In the genomic region with DNA sequence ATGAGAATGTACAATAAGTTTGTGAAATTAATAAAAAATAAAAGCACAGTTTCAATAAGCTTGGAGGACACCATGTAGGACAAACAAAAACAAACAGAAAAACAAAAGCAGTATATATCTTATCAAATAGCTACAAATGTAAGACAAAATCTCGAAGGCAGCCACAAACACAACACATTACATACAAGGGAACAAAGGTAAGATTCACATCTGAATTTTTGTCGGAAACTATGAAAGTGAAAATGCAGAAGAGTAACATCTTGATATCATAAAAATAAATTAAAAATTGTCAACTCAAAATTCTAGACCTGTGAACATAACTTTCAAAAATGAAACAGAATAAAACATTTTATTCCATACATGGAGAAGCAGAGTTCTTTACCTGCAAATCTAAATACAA, we compare ENCODE assay signal across 27 cellular contexts.
DNase-seq lines count a peak whose midpoint lies in the region; TF ChIP-seq lines count a peak whose summit lies in the region.
"Had no signal": no experiment of that assay in that cellular context is flagged by ENCODE, and none has a peak within 500 bp of the region (broad histone marks: within the 10 kb centered on the region; RNA-seq: fewer than 3 reads in every experiment).

No MANE protein-coding gene starts in this region.

- no peak overlapping the region for H2AFZ ChIP-seq in osteoblast (ENCODE audit: low read length)

- CTCF ChIA-PET in HEK293 (lab: Yijun Ruan, JAX): no interaction called here

- no peaks in the 10 kb centered on the region for H3K4me1 ChIP-seq in HEK293 (ENCODE audit: control insufficient read depth, insufficient read depth, low read length)
- H3K4me1 ChIP-seq in osteoblast (ENCODE audit: insufficient read depth, low read length): no peaks in the 10 kb centered on the region
- H3K4me1 ChIP-seq: A549; BE2C; BLaER1; BLaER1 treated with 17β-estradiol and CSF1 and Interleukin-3, amounts not matched to agents 10 nM and 100 nM; Caco-2 had no signal

- TF ChIP-seq CTCF in HEK293 (tag by site-specific recombination; IDR thresholded peaks at IDR 0.05) (no peak), osteoblast (IDR thresholded peaks at IDR 0.05; ENCODE audit: extremely low read depth, low read depth, low read length) (no peak)

- no peaks in the 10 kb centered on the region for H4K20me1 ChIP-seq in osteoblast (ENCODE audit: insufficient read depth, low read length)
- H4K20me1 ChIP-seq: BLaER1; BLaER1 treated with 17β-estradiol and CSF1 and Interleukin-3, amounts not matched to agents 10 nM and 100 nM had no signal

- no peaks in the 10 kb centered on the region for H3K9me3 ChIP-seq in HEK293 (ENCODE audit: control insufficient read depth, insufficient read depth, low read depth, low read length)
- peaks cover 4% of the 10 kb centered on the region for H3K9me3 ChIP-seq in osteoblast (ENCODE audit: low read depth, low read length)
- H3K9me3 ChIP-seq: A549; BE2C; BLaER1; BLaER1 treated with 17β-estradiol and CSF1 and Interleukin-3, amounts not matched to agents 10 nM and 100 nM; Caco-2 had no signal

- H3K4me3 ChIP-seq in HEK293 (ENCODE audit: low read depth, low read length) (no peak overlapping the region), osteoblast (ENCODE audit: insufficient read depth, low read length) (no peak overlapping the region)
- H3K4me3 ChIP-seq: A549; BLaER1; BLaER1 treated with 17β-estradiol and CSF1 and Interleukin-3, amounts not matched to agents 10 nM and 100 nM had no signal

- H3K36me3 ChIP-seq in HEK293 (ENCODE audit: control insufficient read depth in 2 of 2, insufficient read depth in 1 of 2, low read length in 2 of 2): no peaks in the 10 kb centered on the region
- no peaks in the 10 kb centered on the region for H3K36me3 ChIP-seq in osteoblast (ENCODE audit: insufficient read depth, low read length)
- H3K36me3 ChIP-seq: BE2C; BLaER1; BLaER1 treated with 17β-estradiol and CSF1 and Interleukin-3, amounts not matched to agents 10 nM and 100 nM had no signal

- no peaks in the 10 kb centered on the region for H3K79me2 ChIP-seq in osteoblast (ENCODE audit: insufficient read depth, low read length)

- H3K4me2 ChIP-seq in osteoblast (ENCODE audit: insufficient read depth, low read length): no peak overlapping the region
- H3K4me2 ChIP-seq: A549; BLaER1; BLaER1 treated with 17β-estradiol and CSF1 and Interleukin-3, amounts not matched to agents 10 nM and 100 nM had no signal

- POLR2A ChIA-PET in HEK293 (lab: Yijun Ruan, JAX): no interaction called here

- no peak for DNase-seq in osteoblast (ENCODE audit: insufficient read length, low spot score, missing footprints)
- DNase-seq: 8988T; ACHN; AML-193; BE2C; C1 segment of cervical spinal cord; Caco-2; Calu3; CD4-positive, alpha-beta memory T cell; CD4-positive, alpha-beta T cell; CD4-positive, CD25-positive, alpha-beta regulatory T cell; CD8-positive, alpha-beta memory T cell; CD8-positive, alpha-beta T cell; COR-L47; DMS 273 treated with DMSO at 0.1 percent for 48 hours; DMS153; DMS53; DMS79; DMS79 treated with DMSO at 0.1 percent for 48 hours; DND-41; EL had no signal

- no peaks in the 10 kb centered on the region for H3K27me3 ChIP-seq in osteoblast (ENCODE audit: insufficient read depth, low read length)
- H3K27me3 ChIP-seq: BE2C; BLaER1; BLaER1 treated with 17β-estradiol and CSF1 and Interleukin-3, amounts not matched to agents 10 nM and 100 nM had no signal

- H3K27ac ChIP-seq in HEK293 (ENCODE audit: extremely low read depth, low read depth, low read length) (no peak overlapping the region), osteoblast (ENCODE audit: low read depth, low read length) (no peak overlapping the region)
- H3K27ac ChIP-seq: 22Rv1; A549; BLaER1; BLaER1 treated with 17β-estradiol and CSF1 and Interleukin-3, amounts not matched to agents 10 nM and 100 nM; C4-2B had no signal

TF ChIP-seq in HEK293, 187 proteins besides CTCF, POLR2A, EP300 and RAD21:
- TF ChIP-seq SETDB1 (IDR thresholded peaks at IDR 0.05; ENCODE audit: insufficient read length, low read length) (peak; percentile 62), KLF7 (tag by site-specific recombination; IDR thresholded peaks at IDR 0.05; ENCODE audit: borderline replicate concordance) (no peak), ZNF10 (tag by site-specific recombination; IDR thresholded peaks at IDR 0.05) (no peak), ZNF791 (tag by site-specific recombination; IDR thresholded peaks at IDR 0.05) (peak; percentile 77; the same call in 1 of the 2 replicates), ZNF830 (tag by site-specific recombination; IDR thresholded peaks at IDR 0.05; ENCODE audit: low read depth) (no peak), MZF1 (tag by site-specific recombination; IDR thresholded peaks at IDR 0.05; ENCODE audit: borderline replicate concordance) (no peak)
